Comparison of ENCODE assay signal across 1 cellular context in the genomic region with DNA sequence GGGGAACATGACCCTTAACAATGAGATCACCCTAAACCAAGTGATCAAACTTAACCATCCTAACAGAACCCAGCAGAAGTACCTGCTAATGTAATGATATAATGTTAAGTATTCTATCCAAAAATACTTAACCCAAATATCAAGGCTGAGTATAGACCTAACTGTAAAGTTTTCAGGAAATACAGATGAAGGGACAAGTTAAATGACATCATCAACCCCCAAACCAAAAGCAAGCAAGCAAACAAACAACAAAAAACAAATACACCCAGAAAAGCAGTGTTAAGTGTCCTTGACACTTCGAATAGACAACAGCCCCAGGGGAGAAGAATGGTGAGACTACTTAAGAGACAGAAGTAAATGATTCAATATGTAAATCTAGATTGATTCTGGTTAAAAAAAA.
TF ChIP-seq lines count a peak whose summit lies in the region.

No MANE protein-coding gene starts in this region.

TF ChIP-seq in GM23338, 12 proteins besides CTCF, POLR2A, EP300 and RAD21 (continued from another document):
- TF ChIP-seq, protein P1, sequence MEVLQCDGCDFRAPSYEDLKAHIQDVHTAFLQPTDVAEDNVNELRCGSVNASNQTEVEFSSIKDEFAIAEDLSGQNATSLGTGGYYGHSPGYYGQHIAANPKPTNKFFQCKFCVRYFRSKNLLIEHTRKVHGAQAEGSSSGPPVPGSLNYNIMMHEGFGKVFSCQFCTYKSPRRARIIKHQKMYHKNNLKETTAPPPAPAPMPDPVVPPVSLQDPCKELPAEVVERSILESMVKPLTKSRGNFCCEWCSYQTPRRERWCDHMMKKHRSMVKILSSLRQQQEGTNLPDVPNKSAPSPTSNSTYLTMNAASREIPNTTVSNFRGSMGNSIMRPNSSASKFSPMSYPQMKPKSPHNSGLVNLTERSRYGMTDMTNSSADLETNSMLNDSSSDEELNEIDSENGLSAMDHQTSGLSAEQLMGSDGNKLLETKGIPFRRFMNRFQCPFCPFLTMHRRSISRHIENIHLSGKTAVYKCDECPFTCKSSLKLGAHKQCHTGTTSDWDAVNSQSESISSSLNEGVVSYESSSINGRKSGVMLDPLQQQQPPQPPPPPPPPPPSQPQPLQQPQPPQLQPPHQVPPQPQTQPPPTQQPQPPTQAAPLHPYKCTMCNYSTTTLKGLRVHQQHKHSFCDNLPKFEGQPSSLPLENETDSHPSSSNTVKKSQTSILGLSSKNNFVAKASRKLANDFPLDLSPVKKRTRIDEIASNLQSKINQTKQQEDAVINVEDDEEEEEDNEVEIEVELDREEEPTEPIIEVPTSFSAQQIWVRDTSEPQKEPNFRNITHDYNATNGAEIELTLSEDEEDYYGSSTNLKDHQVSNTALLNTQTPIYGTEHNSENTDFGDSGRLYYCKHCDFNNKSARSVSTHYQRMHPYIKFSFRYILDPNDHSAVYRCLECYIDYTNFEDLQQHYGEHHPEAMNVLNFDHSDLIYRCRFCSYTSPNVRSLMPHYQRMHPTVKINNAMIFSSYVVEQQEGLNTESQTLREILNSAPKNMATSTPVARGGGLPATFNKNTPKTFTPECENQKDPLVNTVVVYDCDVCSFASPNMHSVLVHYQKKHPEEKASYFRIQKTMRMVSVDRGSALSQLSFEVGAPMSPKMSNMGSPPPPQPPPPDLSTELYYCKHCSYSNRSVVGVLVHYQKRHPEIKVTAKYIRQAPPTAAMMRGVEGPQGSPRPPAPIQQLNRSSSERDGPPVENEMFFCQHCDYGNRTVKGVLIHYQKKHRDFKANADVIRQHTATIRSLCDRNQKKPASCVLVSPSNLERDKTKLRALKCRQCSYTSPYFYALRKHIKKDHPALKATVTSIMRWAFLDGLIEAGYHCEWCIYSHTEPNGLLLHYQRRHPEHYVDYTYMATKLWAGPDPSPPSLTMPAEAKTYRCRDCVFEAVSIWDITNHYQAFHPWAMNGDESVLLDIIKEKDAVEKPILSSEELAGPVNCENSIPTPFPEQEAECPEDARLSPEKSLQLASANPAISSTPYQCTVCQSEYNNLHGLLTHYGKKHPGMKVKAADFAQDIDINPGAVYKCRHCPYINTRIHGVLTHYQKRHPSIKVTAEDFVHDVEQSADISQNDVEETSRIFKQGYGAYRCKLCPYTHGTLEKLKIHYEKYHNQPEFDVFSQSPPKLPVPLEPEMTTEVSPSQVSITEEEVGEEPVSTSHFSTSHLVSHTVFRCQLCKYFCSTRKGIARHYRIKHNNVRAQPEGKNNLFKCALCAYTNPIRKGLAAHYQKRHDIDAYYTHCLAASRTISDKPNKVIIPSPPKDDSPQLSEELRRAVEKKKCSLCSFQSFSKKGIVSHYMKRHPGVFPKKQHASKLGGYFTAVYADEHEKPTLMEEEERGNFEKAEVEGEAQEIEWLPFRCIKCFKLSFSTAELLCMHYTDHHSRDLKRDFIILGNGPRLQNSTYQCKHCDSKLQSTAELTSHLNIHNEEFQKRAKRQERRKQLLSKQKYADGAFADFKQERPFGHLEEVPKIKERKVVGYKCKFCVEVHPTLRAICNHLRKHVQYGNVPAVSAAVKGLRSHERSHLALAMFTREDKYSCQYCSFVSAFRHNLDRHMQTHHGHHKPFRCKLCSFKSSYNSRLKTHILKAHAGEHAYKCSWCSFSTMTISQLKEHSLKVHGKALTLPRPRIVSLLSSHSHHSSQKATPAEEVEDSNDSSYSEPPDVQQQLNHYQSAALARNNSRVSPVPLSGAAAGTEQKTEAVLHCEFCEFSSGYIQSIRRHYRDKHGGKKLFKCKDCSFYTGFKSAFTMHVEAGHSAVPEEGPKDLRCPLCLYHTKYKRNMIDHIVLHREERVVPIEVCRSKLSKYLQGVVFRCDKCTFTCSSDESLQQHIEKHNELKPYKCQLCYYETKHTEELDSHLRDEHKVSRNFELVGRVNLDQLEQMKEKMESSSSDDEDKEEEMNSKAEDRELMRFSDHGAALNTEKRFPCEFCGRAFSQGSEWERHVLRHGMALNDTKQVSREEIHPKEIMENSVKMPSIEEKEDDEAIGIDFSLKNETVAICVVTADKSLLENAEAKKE (CRISPR knock-in tag; IDR thresholded peaks at IDR 0.05): no peak
- TF ChIP-seq POLR2AphosphoS5 (IDR thresholded peaks at IDR 0.05; ENCODE audit: low read depth) (no peak), ZNF114 (CRISPR knock-in tag; IDR thresholded peaks at IDR 0.05) (no peak), ZNF331 (CRISPR knock-in tag; IDR thresholded peaks at IDR 0.05; ENCODE audit: low read depth) (no peak), EZH2phosphoT487 (IDR thresholded peaks at IDR 0.05; ENCODE audit: unreplicated experiment) (no peak), EZH2 (IDR thresholded peaks at IDR 0.05; ENCODE audit: low read depth, unreplicated experiment) (no peak)
- TF ChIP-seq, protein P2, sequence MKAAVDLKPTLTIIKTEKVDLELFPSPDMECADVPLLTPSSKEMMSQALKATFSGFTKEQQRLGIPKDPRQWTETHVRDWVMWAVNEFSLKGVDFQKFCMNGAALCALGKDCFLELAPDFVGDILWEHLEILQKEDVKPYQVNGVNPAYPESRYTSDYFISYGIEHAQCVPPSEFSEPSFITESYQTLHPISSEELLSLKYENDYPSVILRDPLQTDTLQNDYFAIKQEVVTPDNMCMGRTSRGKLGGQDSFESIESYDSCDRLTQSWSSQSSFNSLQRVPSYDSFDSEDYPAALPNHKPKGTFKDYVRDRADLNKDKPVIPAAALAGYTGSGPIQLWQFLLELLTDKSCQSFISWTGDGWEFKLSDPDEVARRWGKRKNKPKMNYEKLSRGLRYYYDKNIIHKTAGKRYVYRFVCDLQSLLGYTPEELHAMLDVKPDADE (IDR thresholded peaks at IDR 0.05): no peak
